Comparison of ENCODE assay signal across 8 cellular contexts in the genomic region with DNA sequence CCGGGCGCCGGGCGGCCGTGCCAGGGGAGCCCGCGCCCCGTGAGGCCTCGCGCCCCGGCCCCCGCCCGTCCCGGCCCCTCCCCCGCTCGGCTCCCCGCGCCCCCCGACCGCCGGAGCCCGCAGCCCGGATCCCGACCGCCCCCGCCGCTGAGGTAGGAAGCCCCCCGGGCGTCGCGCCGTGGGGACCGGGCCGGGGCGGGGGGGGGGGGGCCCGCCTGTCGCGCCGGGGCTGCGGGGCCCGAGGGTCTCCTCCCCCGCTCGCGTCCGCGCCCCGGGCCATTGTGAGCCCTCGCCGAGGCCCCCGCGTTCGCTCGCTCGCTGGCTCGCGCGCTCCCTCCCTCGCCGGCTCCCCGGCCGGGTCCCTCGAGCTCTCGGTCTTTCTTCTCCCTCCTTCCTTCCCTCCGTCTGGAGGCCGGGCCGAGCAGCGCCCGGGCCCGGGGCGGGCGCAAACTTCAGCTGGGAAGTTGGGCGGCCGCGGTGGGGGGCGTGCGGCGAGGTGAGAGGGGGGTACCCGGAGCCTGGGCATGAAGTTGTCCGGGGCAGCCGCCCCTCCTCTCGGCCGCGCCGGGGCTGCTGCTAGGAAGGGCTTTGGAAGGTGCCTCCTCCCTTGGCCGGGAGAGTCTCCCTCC. TPM values are rescaled to one million over a fixed set of nuclear protein-coding genes. Genes with fewer than 3 reads are reported as not detected.
DNase-seq lines count a peak whose midpoint lies in the region; ATAC-seq and TF ChIP-seq lines count a peak whose summit lies in the region.

No MANE protein-coding gene starts in this region.

- H3K9me3 ChIP-seq in adipocyte (ENCODE audit: control insufficient read depth, low read length) (no peaks in the 10 kb centered on the region), left lung (no peaks in the 10 kb centered on the region), upper lobe of right lung (no peaks in the 10 kb centered on the region)
- no peaks in the 10 kb centered on the region for H3K9me3 ChIP-seq in CD8-positive, alpha-beta memory T cell (ENCODE audit: low read length)

- H3K27me3 Mint-ChIP-seq in activated CD8-positive, alpha-beta memory T cell treated with anti-CD3 and anti-CD28 coated beads, Interleukin-2, amount 10 ng/mL, durations not matched to agents 7 days and 5 days = peaks cover 18% of the 10 kb centered on the region
- peaks cover 9 to 11% of the 10 kb centered on the region in 2 donors for H3K27me3 Mint-ChIP-seq in CD8-positive, alpha-beta memory T cell

- intact Hi-C loops in left lung (cut with DNase I) (no loop called here), upper lobe of right lung (cut with DNase I) (no loop called here)

- ATAC-seq in activated CD8-positive, alpha-beta memory T cell treated with anti-CD3 and anti-CD28 coated beads, Interleukin-2, amount 10 ng/mL, durations not matched to agents 7 days and 5 days = no peak
- no peak for ATAC-seq in left lung
- no peak for ATAC-seq in upper lobe of right lung
- ATAC-seq in GM19023 (IDR thresholded peaks at IDR 0.05; ENCODE audit: unreplicated experiment) = no peak

- peak overlapping the region; percentile 86 for H3K9ac ChIP-seq in adipocyte (ENCODE audit: low read length)

- H3K36me3 Mint-ChIP-seq in activated CD8-positive, alpha-beta memory T cell treated with anti-CD3 and anti-CD28 coated beads, Interleukin-2, amount 10 ng/mL, durations not matched to agents 7 days and 5 days = no peaks in the 10 kb centered on the region
- peaks cover 0 to 2% (median 0%) of the 10 kb centered on the region in 3 donors for H3K36me3 Mint-ChIP-seq in CD8-positive, alpha-beta memory T cell

- no peak overlapping the region for H3K4me3 Mint-ChIP-seq in activated CD8-positive, alpha-beta memory T cell treated with anti-CD3 and anti-CD28 coated beads, Interleukin-2, amount 10 ng/mL, durations not matched to agents 7 days and 5 days
- peak overlapping the region in 1 of 7 donors; percentile 29 for H3K4me3 Mint-ChIP-seq in CD8-positive, alpha-beta memory T cell

- H3K36me3 ChIP-seq in adipocyte (ENCODE audit: control insufficient read depth, insufficient read depth, low read length, severe bottlenecking) = no peaks in the 10 kb centered on the region
- no peaks in the 10 kb centered on the region for H3K36me3 ChIP-seq in left lung
- no peaks in the 10 kb centered on the region for H3K36me3 ChIP-seq in upper lobe of right lung
- H3K36me3 ChIP-seq in CD8-positive, alpha-beta memory T cell (ENCODE audit: insufficient read depth, low read length) = no peaks in the 10 kb centered on the region

- CTCF ChIA-PET in activated CD8-positive, alpha-beta memory T cell treated with anti-CD3 and anti-CD28 coated beads, Interleukin-2, amount 10 ng/mL, durations not matched to agents 7 days and 5 days (lab: Charles Lee) = interaction anchor here (1.3 to 2.2 kb wide), 4 partner anchors 10 to 54 kb away, joined by 3 to 8 read pairs (median 4); no protein-coding TSS in a partner anchor
- CTCF ChIA-PET in CD8-positive, alpha-beta memory T cell (lab: Charles Lee) = interaction anchor here (1.1 kb wide), 2 partner anchors 9 to 14 kb away, joined by 3 read pairs; no protein-coding TSS in a partner anchor

- TF ChIP-seq CTCF in left lung (IDR thresholded peaks at IDR 0.05) (no peak), upper lobe of right lung (IDR thresholded peaks at IDR 0.05) (no peak)

- peaks cover 26% of the 10 kb centered on the region for H3K4me1 Mint-ChIP-seq in activated CD8-positive, alpha-beta memory T cell treated with anti-CD3 and anti-CD28 coated beads, Interleukin-2, amount 10 ng/mL, durations not matched to agents 7 days and 5 days
- H3K4me1 Mint-ChIP-seq in CD8-positive, alpha-beta memory T cell = peaks cover 15 to 23% (median 18%) of the 10 kb centered on the region in 3 donors

- DNase-seq in activated CD8-positive, alpha-beta memory T cell treated with anti-CD3 and anti-CD28 coated beads for 24 hours = peak; percentile 63
- no peak for DNase-seq in activated CD8-positive, alpha-beta memory T cell treated with anti-CD3 and anti-CD28 coated beads, Interleukin-2, amount 10 ng/mL, durations not matched to agents 7 days and 5 days
- peak; percentile 74 for DNase-seq in adipocyte (ENCODE audit: low read depth)
- peak in 1 of 2 donors; percentile 84 for DNase-seq in left lung
- DNase-seq in upper lobe of right lung = peak; percentile 75
- DNase-seq in CD8-positive, alpha-beta memory T cell = no peak
- DNase-seq in NCI-H2081 treated with DMSO at 0.1 percent for 48 hours (lab: John Stamatoyannopoulos, UW) = no peak

- H3K27me3 ChIP-seq in adipocyte (replicated peaks; ENCODE audit: control insufficient read depth, insufficient read depth, low read length) (no peaks in the 10 kb centered on the region), left lung (peaks cover 0 to 45% of the 10 kb centered on the region in 2 donors), upper lobe of right lung (no peaks in the 10 kb centered on the region)
- peaks cover 13% of the 10 kb centered on the region for H3K27me3 ChIP-seq in CD8-positive, alpha-beta memory T cell (ENCODE audit: insufficient read depth, low read length, poor library complexity, severe bottlenecking)

- H3K4me1 ChIP-seq in adipocyte (ENCODE audit: control insufficient read depth, insufficient read depth, low read length) = peaks cover 44% of the 10 kb centered on the region
- H3K4me1 ChIP-seq in left lung = peaks cover 32 to 70% of the 10 kb centered on the region in 2 donors
- peaks cover 45% of the 10 kb centered on the region for H3K4me1 ChIP-seq in upper lobe of right lung
- H3K4me1 ChIP-seq in CD8-positive, alpha-beta memory T cell (ENCODE audit: insufficient read depth, low read length) = peaks cover 21% of the 10 kb centered on the region

- H3K4me3 ChIP-seq in adipocyte (ENCODE audit: low read length) (peak overlapping the region; percentile 85), left lung (peak overlapping the region; percentile 71 to 72), upper lobe of right lung (peak overlapping the region; percentile 64)
- H3K4me3 ChIP-seq in CD8-positive, alpha-beta memory T cell (ENCODE audit: low read length) = no peak overlapping the region

- H3K27ac ChIP-seq in left lung (peak overlapping the region; percentile 82 to 83), upper lobe of right lung (peak overlapping the region; percentile 76)
- H3K27ac ChIP-seq in CD8-positive, alpha-beta memory T cell (ENCODE audit: low read depth, low read length) = no peak overlapping the region

- H3K27ac Mint-ChIP-seq in activated CD8-positive, alpha-beta memory T cell treated with anti-CD3 and anti-CD28 coated beads, Interleukin-2, amount 10 ng/mL, durations not matched to agents 7 days and 5 days = no peak overlapping the region
- no peak overlapping the region for H3K27ac Mint-ChIP-seq in CD8-positive, alpha-beta memory T cell

- H3K9me3 Mint-ChIP-seq in activated CD8-positive, alpha-beta memory T cell treated with anti-CD3 and anti-CD28 coated beads, Interleukin-2, amount 10 ng/mL, durations not matched to agents 7 days and 5 days (ENCODE audit: low read depth) = no peaks in the 10 kb centered on the region
- no peaks in the 10 kb centered on the region for H3K9me3 Mint-ChIP-seq in CD8-positive, alpha-beta memory T cell

- POLR2A ChIA-PET in CD8-positive, alpha-beta memory T cell (lab: Charles Lee) = interaction anchor here (0.9 kb wide), 1 partner anchor 43 kb away, joined by 3 read pairs; no protein-coding TSS in a partner anchor

RNA-seq across cellular contexts. Expression of a gene that starts 0.3 kb away (rescaled TPM):
- total RNA-seq in activated CD8-positive, alpha-beta memory T cell treated with anti-CD3 and anti-CD28 coated beads, Interleukin-2, amount 10 ng/mL, durations not matched to agents 7 days and 5 days = under 1 TPM; 0.55 to 0.63 TPM
- total RNA-seq in left lung (10 to 100 TPM; 28.9 to 31.0 TPM), upper lobe of right lung (34.1 TPM)
- total RNA-seq in CD8-positive, alpha-beta memory T cell = under 1 TPM; 0.13 to 0.26 TPM
- polyA plus RNA-seq in CD8-positive, alpha-beta memory T cell = not detected

RNA-seq across cellular contexts. Expression of a gene that starts 34.9 kb away (rescaled TPM):
- total RNA-seq in activated CD8-positive, alpha-beta memory T cell treated with anti-CD3 and anti-CD28 coated beads, Interleukin-2, amount 10 ng/mL, durations not matched to agents 7 days and 5 days = 10 to 100 TPM; 47.5 to 49.4 TPM
- total RNA-seq in left lung (10 to 100 TPM; 26.2 to 44.6 TPM), upper lobe of right lung (41.2 TPM)
- total RNA-seq in CD8-positive, alpha-beta memory T cell = 10 to 100 TPM; 66.6 to 70.2 TPM
- 38.6 TPM for polyA plus RNA-seq in CD8-positive, alpha-beta memory T cell

RNA-seq across cellular contexts. Expression of a gene that starts 43.4 kb away (rescaled TPM):
- 10 to 100 TPM; 18.0 to 27.2 TPM for total RNA-seq in activated CD8-positive, alpha-beta memory T cell treated with anti-CD3 and anti-CD28 coated beads, Interleukin-2, amount 10 ng/mL, durations not matched to agents 7 days and 5 days
- 10 to 100 TPM in 1 of 2 donors, 1 to 10 TPM in 1; 6.4 to 12.8 TPM for total RNA-seq in left lung
- total RNA-seq in upper lobe of right lung = 9.6 TPM
- 10 to 100 TPM; 43.0 to 43.8 TPM for total RNA-seq in CD8-positive, alpha-beta memory T cell
- polyA plus RNA-seq in CD8-positive, alpha-beta memory T cell = 0.92 TPM

RNA-seq across cellular contexts. Expression of a gene that starts 55.4 kb away (rescaled TPM):
- not detected for total RNA-seq in activated CD8-positive, alpha-beta memory T cell treated with anti-CD3 and anti-CD28 coated beads, Interleukin-2, amount 10 ng/mL, durations not matched to agents 7 days and 5 days
- total RNA-seq in left lung (10 to 100 TPM; 24.5 to 28.3 TPM), upper lobe of right lung (20.3 TPM)
- total RNA-seq in CD8-positive, alpha-beta memory T cell = under 1 TPM in 1 of 2 experiments, not detected in 1; 0.31 TPM
- polyA plus RNA-seq in CD8-positive, alpha-beta memory T cell = not detected

Comparison
In these comparisons a context has a peak if more than half of its experiments do, and no peak if none do; other contexts are left out.
1. DNase-seq: peak in activated CD8-positive, alpha-beta memory T cell treated with anti-CD3 and anti-CD28 coated beads for 24 hours (single experiment), adipocyte (single experiment) and upper lobe of right lung (single experiment); none in activated CD8-positive, alpha-beta memory T cell treated with anti-CD3 and anti-CD28 coated beads, Interleukin-2, amount 10 ng/mL, durations not matched to agents 7 days and 5 days (single experiment), CD8-positive, alpha-beta memory T cell (0 of 5) and NCI-H2081 treated with DMSO at 0.1 percent for 48 hours (single experiment).
2. RNA of a gene that starts 0.3 kb away (total RNA-seq): 34.1 TPM in upper lobe of right lung (single experiment) and 28.9 to 31.0 TPM in left lung; 0.55 to 0.63 TPM in activated CD8-positive, alpha-beta memory T cell treated with anti-CD3 and anti-CD28 coated beads, Interleukin-2, amount 10 ng/mL, durations not matched to agents 7 days and 5 days and 0.13 to 0.26 TPM in CD8-positive, alpha-beta memory T cell; every median in the first group is over 10 times any median in the second.